In genomic region chr2:50066858-50067257, GRCh38 we compare ENCODE assay signal across 21 cellular contexts.
"Had no signal": no experiment of that assay in that cellular context is flagged by ENCODE, and none has a peak within 500 bp of the region (broad histone marks: within the 10 kb centered on the region; RNA-seq: fewer than 3 reads in every experiment).

No MANE protein-coding gene starts in this region.

- H3K4me3 Mint-ChIP-seq: activated CD4-positive, alpha-beta memory T cell treated with anti-CD3 and anti-CD28 coated beads, Interleukin-2, amount 10 ng/mL, durations not matched to agents 7 days and 5 days; activated CD4-positive, alpha-beta T cell treated with anti-CD3 and anti-CD28 coated beads, Interleukin-2, amount 10 ng/mL, durations not matched to agents 24 days and 14 days; activated naive CD4-positive, alpha-beta T cell treated with anti-CD3 and anti-CD28 coated beads for 36 hours; activated naive CD8-positive, alpha-beta T cell treated with anti-CD3 and anti-CD28 coated beads, Interleukin-2, amount 10 ng/mL, durations not matched to agents 7 days and 5 days; activated T-cell treated with anti-CD3 and anti-CD28 coated beads, Interleukin-2, amount 50 U/mL, for 72 hours; immature natural killer cell; memory B cell; natural killer cell treated with Interleukin-12 subunit alpha and Interleukin-12 subunit beta and Interleukin-15 and Interleukin-18, amount 100 ng/mL, for 72 hours; stimulated activated naive B cell treated with anti-CD40 and anti-IgM and Interleukin-4, amounts not matched to agents 10 μg/mL and 1 μg/mL and 100 μg/mL, for 72 hours; T-helper 2 cell treated with Interferon-gamma antibody and Interleukin-4, amounts not matched to agents 5 μg/mL and 100 μg/mL, for 36 hours had no signal

- H3K27ac ChIP-seq: hepatocyte, parathyroid adenoma, right lobe of liver, transverse colon, uterus, VCaP had no signal

- H3K4me3 ChIP-seq: hepatocyte, right lobe of liver, transverse colon, uterus had no signal

- H3K4me1 Mint-ChIP-seq: activated CD4-positive, alpha-beta memory T cell treated with anti-CD3 and anti-CD28 coated beads, Interleukin-2, amount 10 ng/mL, durations not matched to agents 7 days and 5 days; activated CD4-positive, alpha-beta T cell treated with anti-CD3 and anti-CD28 coated beads, Interleukin-2, amount 10 ng/mL, durations not matched to agents 24 days and 14 days; activated naive CD8-positive, alpha-beta T cell treated with anti-CD3 and anti-CD28 coated beads, Interleukin-2, amount 10 ng/mL, durations not matched to agents 7 days and 5 days; immature natural killer cell; memory B cell; stimulated activated naive B cell treated with anti-CD40 and anti-IgM and Interleukin-4, amounts not matched to agents 10 μg/mL and 1 μg/mL and 100 μg/mL, for 72 hours had no signal

- H3K9me3 ChIP-seq: right lobe of liver, transverse colon, uterus had no signal

- H3K9ac ChIP-seq: parathyroid adenoma had no signal

- H3K27me3 Mint-ChIP-seq: activated CD4-positive, alpha-beta memory T cell treated with anti-CD3 and anti-CD28 coated beads, Interleukin-2, amount 10 ng/mL, durations not matched to agents 7 days and 5 days; activated CD4-positive, alpha-beta T cell treated with anti-CD3 and anti-CD28 coated beads, Interleukin-2, amount 10 ng/mL, durations not matched to agents 24 days and 14 days; activated naive CD8-positive, alpha-beta T cell treated with anti-CD3 and anti-CD28 coated beads, Interleukin-2, amount 10 ng/mL, durations not matched to agents 7 days and 5 days; memory B cell; natural killer cell treated with Interleukin-12 subunit alpha and Interleukin-12 subunit beta and Interleukin-15 and Interleukin-18, amount 100 ng/mL, for 72 hours; stimulated activated naive B cell treated with anti-CD40 and anti-IgM and Interleukin-4, amounts not matched to agents 10 μg/mL and 1 μg/mL and 100 μg/mL, for 72 hours had no signal

- H3K27me3 ChIP-seq: hepatocyte, right lobe of liver, transverse colon, uterus had no signal

- H3K36me3 Mint-ChIP-seq: activated naive CD8-positive, alpha-beta T cell treated with anti-CD3 and anti-CD28 coated beads, Interleukin-2, amount 10 ng/mL, durations not matched to agents 7 days and 5 days; memory B cell; natural killer cell treated with Interleukin-12 subunit alpha and Interleukin-12 subunit beta and Interleukin-15 and Interleukin-18, amount 100 ng/mL, for 72 hours; stimulated activated naive B cell treated with anti-CD40 and anti-IgM and Interleukin-4, amounts not matched to agents 10 μg/mL and 1 μg/mL and 100 μg/mL, for 72 hours had no signal

- DNase-seq: activated CD4-positive, alpha-beta memory T cell treated with anti-CD3 and anti-CD28 coated beads, Interleukin-2, amount 10 ng/mL, durations not matched to agents 7 days and 5 days; activated CD4-positive, alpha-beta T cell treated with anti-CD3 and anti-CD28 coated beads, Interleukin-2, amount 10 ng/mL, durations not matched to agents 24 days and 14 days; activated effector memory CD4-positive, alpha-beta T cell treated with Interleukin-2 at 50 U/mL for 16 hours; activated naive CD4-positive, alpha-beta T cell treated with anti-CD3 and anti-CD28 coated beads for 36 hours; activated naive CD8-positive, alpha-beta T cell treated with anti-CD3 and anti-CD28 coated beads, Interleukin-2, amount 10 ng/mL, durations not matched to agents 7 days and 5 days; activated T-cell treated with anti-CD3 and anti-CD28 coated beads, Interleukin-2, amount 50 U/mL, for 72 hours; amniotic stem cell; immature natural killer cell; right lobe of liver; small intestine; stimulated activated CD4-positive, alpha-beta T cell treated with anti-CD3 and anti-CD28 coated beads, Interleukin-2, amount 100 ng/mL, for 24 hours; stimulated activated CD8-positive, alpha-beta memory T cell treated with anti-CD3 and anti-CD28 coated beads, Interleukin-4, amount 100 ng/mL, for 48 hours; stimulated activated naive B cell treated with anti-CD40 and anti-IgM and Interleukin-4, amounts not matched to agents 10 μg/mL and 1 μg/mL and 100 μg/mL, for 72 hours; transverse colon; uterus had no signal

- H3K4me1 ChIP-seq: parathyroid adenoma, right lobe of liver, transverse colon, uterus had no signal

- H3K4me2 ChIP-seq: hepatocyte had no signal

- H3K36me3 ChIP-seq: right lobe of liver, transverse colon, uterus had no signal

- H3K27ac Mint-ChIP-seq: activated CD4-positive, alpha-beta memory T cell treated with anti-CD3 and anti-CD28 coated beads, Interleukin-2, amount 10 ng/mL, durations not matched to agents 7 days and 5 days; activated CD4-positive, alpha-beta T cell treated with anti-CD3 and anti-CD28 coated beads, Interleukin-2, amount 10 ng/mL, durations not matched to agents 24 days and 14 days; activated naive CD4-positive, alpha-beta T cell treated with anti-CD3 and anti-CD28 coated beads for 36 hours; activated naive CD8-positive, alpha-beta T cell treated with anti-CD3 and anti-CD28 coated beads, Interleukin-2, amount 10 ng/mL, durations not matched to agents 7 days and 5 days; activated T-cell treated with anti-CD3 and anti-CD28 coated beads, Interleukin-2, amount 50 U/mL, for 72 hours; immature natural killer cell; memory B cell; natural killer cell treated with Interleukin-12 subunit alpha and Interleukin-12 subunit beta and Interleukin-15 and Interleukin-18, amount 100 ng/mL, for 72 hours; stimulated activated naive B cell treated with anti-CD40 and anti-IgM and Interleukin-4, amounts not matched to agents 10 μg/mL and 1 μg/mL and 100 μg/mL, for 72 hours; T-helper 2 cell treated with Interferon-gamma antibody and Interleukin-4, amounts not matched to agents 5 μg/mL and 100 μg/mL, for 36 hours had no signal

- H2AFZ ChIP-seq: hepatocyte, parathyroid adenoma had no signal

- H3K9me3 Mint-ChIP-seq: activated CD4-positive, alpha-beta memory T cell treated with anti-CD3 and anti-CD28 coated beads, Interleukin-2, amount 10 ng/mL, durations not matched to agents 7 days and 5 days; activated CD4-positive, alpha-beta T cell treated with anti-CD3 and anti-CD28 coated beads, Interleukin-2, amount 10 ng/mL, durations not matched to agents 24 days and 14 days; activated naive CD4-positive, alpha-beta T cell treated with anti-CD3 and anti-CD28 coated beads for 36 hours; stimulated activated naive B cell treated with anti-CD40 and anti-IgM and Interleukin-4, amounts not matched to agents 10 μg/mL and 1 μg/mL and 100 μg/mL, for 72 hours had no signal
